In the genomic region with DNA sequence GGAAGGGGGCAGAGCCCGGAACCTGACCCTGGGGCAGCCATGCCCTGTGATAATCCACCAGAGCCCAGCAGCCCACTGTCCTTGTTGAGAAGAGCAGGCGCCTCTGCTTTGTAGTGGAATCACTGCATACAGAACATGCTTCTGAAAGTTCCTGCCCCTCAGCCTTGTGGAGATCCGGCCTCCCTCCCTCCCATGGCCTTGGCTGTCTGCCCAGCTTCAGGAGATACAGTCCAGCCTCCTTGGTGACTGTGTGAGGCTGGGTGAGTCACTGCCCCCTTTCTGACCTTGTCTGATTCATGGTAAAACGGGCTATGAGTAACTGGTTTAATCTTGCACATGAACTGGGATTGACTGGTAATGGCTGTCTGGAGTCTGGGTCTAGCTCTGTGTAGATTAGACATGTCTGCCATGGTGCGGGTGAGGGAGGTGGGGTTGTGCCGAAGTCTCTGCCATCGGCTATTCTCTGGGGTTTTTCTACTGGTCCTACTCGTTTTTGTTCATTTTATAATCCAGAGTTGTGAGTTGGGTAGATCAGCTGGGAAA, we compare ENCODE assay signal across 7 cellular contexts.
A peak's percentile ranks its signal among the peaks of the same experiment; 100 is the strongest.
DNase-seq lines count a peak whose midpoint lies in the region; TF ChIP-seq lines count a peak whose summit lies in the region.
"Not testable (repeated sequence)": the region's sequence is repeated elsewhere in the genome, so short reads cannot be mapped to it uniquely, and the experiment has no call there.

No MANE protein-coding gene starts in this region.

- H3K4me3 ChIP-seq in adrenal gland; fibroblast of the aortic adventitia (ENCODE audit: low read depth, low read length); mesodermal cell (ENCODE audit: extremely low read depth, insufficient read depth, low read length, poor library complexity, severe bottlenecking): not testable (repeated sequence)

- peaks cover 16 to 20% of the 10 kb centered on the region in 2 donors for H3K4me1 ChIP-seq in adrenal gland (replicated peaks in 1 of 2)
- peaks cover 32% of the 10 kb centered on the region for H3K4me1 ChIP-seq in mesodermal cell (ENCODE audit: control insufficient read depth, insufficient read depth, low read length, poor library complexity, severe bottlenecking)

- H3K9me3 ChIP-seq in adrenal gland (replicated peaks in 1 of 3); mesodermal cell (ENCODE audit: control insufficient read depth, low read length): not testable (repeated sequence)

- intact Hi-C loops in adrenal gland (cut with DNase I), result not testable (repeated sequence)

- WGBS in adrenal gland, 4 donors, result 9 to 24% (median 15%) methylated on average over 4 to 6 of the region's 8 CpGs
- 63% methylated on average over 1 of the region's 8 CpGs; no CpG with 5 or more reads in 1 of the 2 experiments for WGBS in mesodermal cell (ENCODE audit: insufficient coverage in 2 of 2), 2 experiments

- peak in 1 of 2 donors; percentile 79 for TF ChIP-seq POLR2A in adrenal gland (IDR thresholded peaks at IDR 0.05)

- DNase-seq in GM10266 (ENCODE audit: extremely low spot score), result peak; percentile 30
- peak; percentile 99 for DNase-seq in M059J (ENCODE audit: low read depth)
- DNase-seq in SKM-1 (lab: John Stamatoyannopoulos, UW; ENCODE audit: unreplicated experiment), result peak; percentile 7
- DNase-seq in adrenal gland, result peak; percentile 95 to 99 (median 99)
- DNase-seq in fibroblast of the aortic adventitia (ENCODE audit: low read depth), result peak; percentile 98
- DNase-seq in stimulated activated CD4-positive, alpha-beta T cell treated with anti-CD3 and anti-CD28 coated beads, Interleukin-1b, Interleukin-23, amount 100 ng/mL, for 48 hours, result peak; percentile 53

- not testable (repeated sequence) for H3K36me3 ChIP-seq in adrenal gland (replicated peaks in 1 of 2); mesodermal cell (ENCODE audit: control insufficient read depth, insufficient read depth, low read length)

- peak overlapping the region; percentile 58 to 84 (median 64) for H3K27ac ChIP-seq in adrenal gland
- peak overlapping the region; percentile 59 for H3K27ac ChIP-seq in mesodermal cell (ENCODE audit: low read depth, low read length, severe bottlenecking)

- not testable (repeated sequence) for H3K27me3 ChIP-seq in adrenal gland

- TF ChIP-seq CTCF in GM10266 (IDR thresholded peaks at IDR 0.05; ENCODE audit: control insufficient read depth, insufficient read depth, low read depth, missing control alignments); adrenal gland (IDR thresholded peaks at IDR 0.05); fibroblast of the aortic adventitia (IDR thresholded peaks at IDR 0.05; ENCODE audit: insufficient read depth, low read length): not testable (repeated sequence)

Comparison
In these comparisons a context has a peak if more than half of its experiments do, and no peak if none do; other contexts are left out.
1. DNase-seq: peak in every context shown above with its lines; median percentile 99 in M059J; 99 in adrenal gland; 98 in fibroblast of the aortic adventitia; 53 in stimulated activated CD4-positive, alpha-beta T cell treated with anti-CD3 and anti-CD28 coated beads, Interleukin-1b, Interleukin-23, amount 100 ng/mL, for 48 hours; 30 in GM10266; 7 in SKM-1.